Comparison of ENCODE assay signal across 1 cellular context in genomic region chr2:112814278-112814677, GRCh38.
A peak's percentile ranks its signal among the peaks of the same experiment; 100 is the strongest.
TF ChIP-seq lines count a peak whose summit lies in the region.

No MANE protein-coding gene starts in this region.

TF ChIP-seq in H1, 55 proteins besides CTCF, POLR2A, EP300 and RAD21:
- peak; percentile 86 for TF ChIP-seq TEAD4 (IDR thresholded peaks at IDR 0.05; ENCODE audit: low read depth, low read length)
- TF ChIP-seq CREB1 (IDR thresholded peaks at IDR 0.05) = no peak
- TF ChIP-seq, protein P1, sequence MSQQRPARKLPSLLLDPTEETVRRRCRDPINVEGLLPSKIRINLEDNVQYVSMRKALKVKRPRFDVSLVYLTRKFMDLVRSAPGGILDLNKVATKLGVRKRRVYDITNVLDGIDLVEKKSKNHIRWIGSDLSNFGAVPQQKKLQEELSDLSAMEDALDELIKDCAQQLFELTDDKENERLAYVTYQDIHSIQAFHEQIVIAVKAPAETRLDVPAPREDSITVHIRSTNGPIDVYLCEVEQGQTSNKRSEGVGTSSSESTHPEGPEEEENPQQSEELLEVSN (IDR thresholded peaks at IDR 0.05) = no peak
